In genomic region chrX:56554870-56555269, GRCh38 we compare ENCODE assay signal across 37 cellular contexts.
"Had no signal": no experiment of that assay in that cellular context is flagged by ENCODE, and none has a peak within 500 bp of the region (broad histone marks: within the 10 kb centered on the region; RNA-seq: fewer than 3 reads in every experiment).

No MANE protein-coding gene starts in this region.

- H3K27ac Mint-ChIP-seq: activated CD4-positive, alpha-beta memory T cell treated with anti-CD3 and anti-CD28 coated beads, Interleukin-2, amount 10 ng/mL, durations not matched to agents 7 days and 5 days; activated CD8-positive, alpha-beta memory T cell treated with anti-CD3 and anti-CD28 coated beads, Interleukin-2, amount 10 ng/mL, durations not matched to agents 7 days and 5 days; activated naive CD8-positive, alpha-beta T cell treated with anti-CD3 and anti-CD28 coated beads for 36 hours; activated T-cell treated with anti-CD3 and anti-CD28 coated beads, Interleukin-2, amount 50 U/mL, for 72 hours; activated T-helper 17 cell treated with anti-CD3 and anti-CD28 coated beads, Interleukin-2, amount 50 U/mL, for 72 hours had no signal

- ATAC-seq: activated CD8-positive, alpha-beta memory T cell treated with anti-CD3 and anti-CD28 coated beads, Interleukin-2, amount 10 ng/mL, durations not matched to agents 7 days and 5 days; activated T-cell treated with anti-CD3 and anti-CD28 coated beads, Interleukin-2, amount 50 U/mL, for 72 hours; activated T-helper 17 cell treated with anti-CD3 and anti-CD28 coated beads, Interleukin-2, amount 50 U/mL, for 72 hours; Right ventricle myocardium inferior; SK-N-SH treated with all-trans-retinoic acid at 6 μM for 48 hours had no signal

- H3K27me3 Mint-ChIP-seq: activated CD4-positive, alpha-beta memory T cell treated with anti-CD3 and anti-CD28 coated beads, Interleukin-2, amount 10 ng/mL, durations not matched to agents 7 days and 5 days; activated CD8-positive, alpha-beta memory T cell treated with anti-CD3 and anti-CD28 coated beads, Interleukin-2, amount 10 ng/mL, durations not matched to agents 7 days and 5 days; activated naive CD8-positive, alpha-beta T cell treated with anti-CD3 and anti-CD28 coated beads for 36 hours; activated T-helper 17 cell treated with anti-CD3 and anti-CD28 coated beads, Interleukin-2, amount 50 U/mL, for 72 hours had no signal

- H3K27ac ChIP-seq: cardiac muscle cell, PC-9, RWPE1, WERI-Rb-1 had no signal

- H3K4me1 Mint-ChIP-seq: activated CD4-positive, alpha-beta memory T cell treated with anti-CD3 and anti-CD28 coated beads, Interleukin-2, amount 10 ng/mL, durations not matched to agents 7 days and 5 days; activated CD8-positive, alpha-beta memory T cell treated with anti-CD3 and anti-CD28 coated beads, Interleukin-2, amount 10 ng/mL, durations not matched to agents 7 days and 5 days; activated naive CD8-positive, alpha-beta T cell treated with anti-CD3 and anti-CD28 coated beads for 36 hours; activated T-helper 17 cell treated with anti-CD3 and anti-CD28 coated beads, Interleukin-2, amount 50 U/mL, for 72 hours had no signal

- H3K27me3 ChIP-seq: cardiac muscle cell, MG63 had no signal

- H3K4me2 ChIP-seq: PC-9 had no signal

- H3K4me3 Mint-ChIP-seq: activated CD4-positive, alpha-beta memory T cell treated with anti-CD3 and anti-CD28 coated beads, Interleukin-2, amount 10 ng/mL, durations not matched to agents 7 days and 5 days; activated CD8-positive, alpha-beta memory T cell treated with anti-CD3 and anti-CD28 coated beads, Interleukin-2, amount 10 ng/mL, durations not matched to agents 7 days and 5 days; activated naive CD8-positive, alpha-beta T cell treated with anti-CD3 and anti-CD28 coated beads for 36 hours; activated T-cell treated with anti-CD3 and anti-CD28 coated beads, Interleukin-2, amount 50 U/mL, for 72 hours; activated T-helper 17 cell treated with anti-CD3 and anti-CD28 coated beads, Interleukin-2, amount 50 U/mL, for 72 hours had no signal

- H3K4me3 ChIP-seq: cardiac muscle cell, MG63, PC-9 had no signal

- H3K36me3 ChIP-seq: cardiac muscle cell, MG63, WERI-Rb-1 had no signal

- H2AFZ ChIP-seq: PC-9 had no signal

- H3K36me3 Mint-ChIP-seq: activated CD8-positive, alpha-beta memory T cell treated with anti-CD3 and anti-CD28 coated beads, Interleukin-2, amount 10 ng/mL, durations not matched to agents 7 days and 5 days had no signal

- H3K9me3 ChIP-seq: MG63 had no signal

- FAIRE-seq: RCC 7860 had no signal

- DNase-seq: activated CD4-positive, alpha-beta memory T cell treated with anti-CD3 and anti-CD28 coated beads, Interleukin-2, amount 10 ng/mL, durations not matched to agents 7 days and 5 days; activated CD4-positive, alpha-beta T cell treated with anti-CD3 and anti-CD28 coated beads for 1 hour; activated CD4-positive, alpha-beta T cell treated with anti-CD3 and anti-CD28 coated beads for 48 hours; activated CD4-positive, CD25-positive, alpha-beta regulatory T cell; activated CD8-positive, alpha-beta memory T cell treated with anti-CD3 and anti-CD28 coated beads for 24 hours; activated CD8-positive, alpha-beta memory T cell treated with anti-CD3 and anti-CD28 coated beads, Interleukin-2, amount 10 ng/mL, durations not matched to agents 7 days and 5 days; activated CD8-positive, alpha-beta memory T cell treated with anti-CD3 and anti-CD28 coated beads, Interleukin-2, amount 50 U/mL, for 48 hours; activated effector memory CD4-positive, alpha-beta T cell treated with anti-CD3 and anti-CD28 coated beads, Interleukin-2, amount 50 U/mL, for 16 hours; activated naive CD4-positive, alpha-beta T cell; activated naive CD4-positive, alpha-beta T cell treated with anti-CD3 and anti-CD28 coated beads, Interleukin-2, amount 50 U/mL, for 16 hours; activated naive CD8-positive, alpha-beta T cell treated with anti-CD3 and anti-CD28 coated beads for 36 hours; activated T-cell treated with anti-CD3 and anti-CD28 coated beads, Interleukin-2, amount 50 U/mL, for 72 hours; amniotic stem cell; aorta; Kasumi-1; KG1; MG63; NCI-H1092; NCI-H1436 treated with DMSO at 0.1 percent for 48 hours; NCI-H1694 treated with DMSO at 0.1 percent for 48 hours; NCI-H2029; NCI-H510A; NCI-H526; NCI-H748 treated with DMSO at 0.1 percent for 48 hours; NK-92 treated with Interleukin-12 subunit alpha and Interleukin-12 subunit beta, amount 100 ng/mL, for 24 hours; PC-9; SIG-M5; T-helper 1 cell; T-helper 2 cell; T1000; WERI-Rb-1 had no signal

- H3K9me3 Mint-ChIP-seq: activated CD4-positive, alpha-beta memory T cell treated with anti-CD3 and anti-CD28 coated beads, Interleukin-2, amount 10 ng/mL, durations not matched to agents 7 days and 5 days had no signal
